In genomic region chr17:50542795-50543774, GRCh38 we compare ENCODE assay signal across 2 cellular contexts.
TF ChIP-seq lines count a peak whose summit lies in the region.

No MANE protein-coding gene starts in this region.

TF ChIP-seq in HCT116, 20 proteins besides CTCF, POLR2A, EP300 and RAD21:
- TF ChIP-seq SRF (IDR thresholded peaks at IDR 0.05; ENCODE audit: low read depth) (no peak), EGR1 (IDR thresholded peaks at IDR 0.05; ENCODE audit: low read depth) (no peak), ELF1 (IDR thresholded peaks at IDR 0.05; ENCODE audit: borderline replicate concordance, low read depth) (no peak), YY1 (IDR thresholded peaks at IDR 0.05; ENCODE audit: extremely low read depth, insufficient replicate concordance, low read depth, low read length) (no peak)

TF ChIP-seq in endothelial cell of umbilical vein, 7 proteins besides CTCF, POLR2A, EP300 and RAD21:
- TF ChIP-seq FOS (IDR thresholded peaks at IDR 0.05; ENCODE audit: borderline replicate concordance, insufficient read depth, low read length): no peak
